ENCODE assay signal across 1 cellular context in the genomic region with DNA sequence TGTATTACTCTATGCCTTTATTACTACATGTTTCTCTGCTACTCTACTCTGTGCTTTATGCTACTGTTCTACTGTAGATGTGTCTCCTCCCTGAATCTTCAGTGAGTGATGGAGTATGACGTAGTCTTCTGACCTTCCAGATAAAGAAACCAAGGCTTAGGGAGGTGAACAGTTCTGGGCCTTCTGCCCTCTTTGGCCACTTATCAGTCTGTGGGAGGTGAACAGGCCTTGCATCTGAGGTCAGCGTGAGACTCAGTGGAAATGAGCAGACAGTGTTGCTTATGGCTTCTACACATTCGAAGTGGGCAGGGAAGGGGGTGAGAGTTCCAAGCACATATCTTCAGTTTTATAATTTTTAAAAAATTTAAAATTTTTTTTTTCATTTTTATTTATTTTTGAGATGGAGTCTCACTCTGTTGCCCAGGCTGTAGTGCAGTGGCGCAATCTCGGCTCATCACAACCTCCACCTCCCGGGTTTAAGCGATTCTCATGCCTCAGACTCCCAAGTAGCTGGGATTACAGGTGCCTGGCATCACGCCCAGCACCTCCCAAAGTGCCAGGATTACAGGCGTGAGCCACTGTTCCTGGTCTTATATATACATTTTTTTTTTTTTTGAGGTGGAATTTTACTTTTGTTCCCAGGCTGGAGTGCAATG.
TF ChIP-seq lines count a peak whose summit lies in the region.

No MANE protein-coding gene starts in this region.

TF ChIP-seq in K562, 482 proteins besides CTCF, POLR2A, EP300 and RAD21 (continued from another document and continues in another):
- TF ChIP-seq GTF2B (IDR thresholded peaks at IDR 0.05; ENCODE audit: extremely low read depth, insufficient read length) (no peak), ASH1L (IDR thresholded peaks at IDR 0.05; ENCODE audit: borderline replicate concordance, low read depth, partially characterized antibody) (no peak), MAFG (tag; conservative IDR thresholded peaks at IDR 0.05) (no peak), ZSCAN29 (IDR thresholded peaks at IDR 0.05) (no peak), PTTG1 (tag; IDR thresholded peaks at IDR 0.05; ENCODE audit: low read depth) (no peak), HNRNPLL (IDR thresholded peaks at IDR 0.05; ENCODE audit: low read depth, low read length, poor library complexity, severe bottlenecking) (no peak), IRF9 (tag; IDR thresholded peaks at IDR 0.05) (no peak), CCAR2 (IDR thresholded peaks at IDR 0.05; ENCODE audit: low read depth, low read length) (no peak), MCM7 (IDR thresholded peaks at IDR 0.05) (no peak), CHD2 (IDR thresholded peaks at IDR 0.05; ENCODE audit: low read depth, low read length) (no peak), LCOR (CRISPR knock-in tag; IDR thresholded peaks at IDR 0.05) (no peak), HEY1 (CRISPR knock-in tag; IDR thresholded peaks at IDR 0.05; ENCODE audit: borderline replicate concordance) (no peak), BCL6 (CRISPR knock-in tag; IDR thresholded peaks at IDR 0.05) (no peak), ILK (tag; IDR thresholded peaks at IDR 0.05; ENCODE audit: borderline replicate concordance, low read depth) (no peak), TBL1XR1 (IDR thresholded peaks at IDR 0.05; ENCODE audit: low read length in 2 of 2) (peak in 1 of 2 experiments; percentile 93; a peak in 2 of 4 replicates), GABPA (tag; conservative IDR thresholded peaks at IDR 0.05; ENCODE audit: low read depth) (no peak), CHD4 (IDR thresholded peaks at IDR 0.05; ENCODE audit: insufficient read depth, insufficient replicate concordance, low read depth, low read length, poor library complexity, severe bottlenecking) (no peak), ZNF696 (CRISPR knock-in tag; conservative IDR thresholded peaks at IDR 0.05) (no peak), ATF2 (CRISPR knock-in tag; IDR thresholded peaks at IDR 0.05) (0 out of 2 replicates have a peak, but pooled peaks have one; percentile 50), ZNF133 (CRISPR knock-in tag; IDR thresholded peaks at IDR 0.05) (no peak), ZNF212 (CRISPR knock-in tag; IDR thresholded peaks at IDR 0.05) (no peak), SP1 (CRISPR knock-in tag; IDR thresholded peaks at IDR 0.05) (no peak; the same call in 1 of the 2 replicates), FOXK1 (CRISPR knock-in tag; IDR thresholded peaks at IDR 0.05; ENCODE audit: borderline replicate concordance) (no peak), SRSF7 (optimal IDR thresholded peaks at IDR 0.05; ENCODE audit: low read depth, low read length) (no peak), ZNF232 (CRISPR knock-in tag; IDR thresholded peaks at IDR 0.05) (no peak), RBM25 (IDR thresholded peaks at IDR 0.05; ENCODE audit: low read depth, low read length, severe bottlenecking) (no peak), ZNF124 (CRISPR knock-in tag; IDR thresholded peaks at IDR 0.05) (no peak), POLR3A (IDR thresholded peaks at IDR 0.05; ENCODE audit: borderline replicate concordance, extremely low read depth, insufficient read depth, insufficient read length) (no peak), ZBTB17 (CRISPR knock-in tag; IDR thresholded peaks at IDR 0.05) (no peak), HNRNPH1 (optimal IDR thresholded peaks at IDR 0.05; ENCODE audit: low read depth, low read length) (no peak), ZNF274 (IDR thresholded peaks at IDR 0.05; ENCODE audit: borderline replicate concordance, low read depth, low read length) (peak; percentile 58; the same call in 1 of the 2 replicates), SRSF3 (IDR thresholded peaks at IDR 0.05; ENCODE audit: insufficient read depth, low read length) (no peak), KDM5B (IDR thresholded peaks at IDR 0.05; ENCODE audit: insufficient replicate concordance, low read depth, low read length) (no peak), SRSF1 (IDR thresholded peaks at IDR 0.05; ENCODE audit: low read depth, low read length) (no peak), NFRKB (IDR thresholded peaks at IDR 0.05; ENCODE audit: low read depth) (no peak), ERF (CRISPR knock-in tag; IDR thresholded peaks at IDR 0.05) (no peak), MTF1 (CRISPR knock-in tag; IDR thresholded peaks at IDR 0.05; ENCODE audit: borderline replicate concordance) (no peak), BMI1 (IDR thresholded peaks at IDR 0.05; ENCODE audit: low read length) (no peak), MEF2A (IDR thresholded peaks at IDR 0.05; ENCODE audit: control insufficient read depth, low read depth, low read length) (0 out of 2 replicates have a peak, but pooled peaks have one; percentile 48), ZNF408 (CRISPR knock-in tag; IDR thresholded peaks at IDR 0.05; ENCODE audit: low read depth) (no peak), FUS (optimal IDR thresholded peaks at IDR 0.05; ENCODE audit: low read depth, low read length) (no peak), MTA3 (IDR thresholded peaks at IDR 0.05; ENCODE audit: borderline replicate concordance) (peak; percentile 83; the same call in 1 of the 2 replicates), ATF1 (CRISPR knock-in tag; IDR thresholded peaks at IDR 0.05) (no peak; the same call in 1 of the 2 replicates), ATF1 (tag; IDR thresholded peaks at IDR 0.05) (peak; percentile 95), NFXL1 (CRISPR knock-in tag; IDR thresholded peaks at IDR 0.05) (no peak), HSF4 (CRISPR knock-in tag; IDR thresholded peaks at IDR 0.05; ENCODE audit: borderline replicate concordance) (no peak), RFX7 (CRISPR knock-in tag; IDR thresholded peaks at IDR 0.05) (no peak), BRD9 (IDR thresholded peaks at IDR 0.05; ENCODE audit: low read depth, partially characterized antibody) (no peak), PRMT5 (CRISPR knock-in tag; IDR thresholded peaks at IDR 0.05) (no peak), ARID2 (IDR thresholded peaks at IDR 0.05) (no peak), ATF7 (IDR thresholded peaks at IDR 0.05) (peak; percentile 98)
- TF ChIP-seq, protein P1, sequence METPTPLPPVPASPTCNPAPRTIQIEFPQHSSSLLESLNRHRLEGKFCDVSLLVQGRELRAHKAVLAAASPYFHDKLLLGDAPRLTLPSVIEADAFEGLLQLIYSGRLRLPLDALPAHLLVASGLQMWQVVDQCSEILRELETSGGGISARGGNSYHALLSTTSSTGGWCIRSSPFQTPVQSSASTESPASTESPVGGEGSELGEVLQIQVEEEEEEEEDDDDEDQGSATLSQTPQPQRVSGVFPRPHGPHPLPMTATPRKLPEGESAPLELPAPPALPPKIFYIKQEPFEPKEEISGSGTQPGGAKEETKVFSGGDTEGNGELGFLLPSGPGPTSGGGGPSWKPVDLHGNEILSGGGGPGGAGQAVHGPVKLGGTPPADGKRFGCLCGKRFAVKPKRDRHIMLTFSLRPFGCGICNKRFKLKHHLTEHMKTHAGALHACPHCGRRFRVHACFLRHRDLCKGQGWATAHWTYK (CRISPR knock-in tag; IDR thresholded peaks at IDR 0.05) = no peak
- TF ChIP-seq, protein P2, sequence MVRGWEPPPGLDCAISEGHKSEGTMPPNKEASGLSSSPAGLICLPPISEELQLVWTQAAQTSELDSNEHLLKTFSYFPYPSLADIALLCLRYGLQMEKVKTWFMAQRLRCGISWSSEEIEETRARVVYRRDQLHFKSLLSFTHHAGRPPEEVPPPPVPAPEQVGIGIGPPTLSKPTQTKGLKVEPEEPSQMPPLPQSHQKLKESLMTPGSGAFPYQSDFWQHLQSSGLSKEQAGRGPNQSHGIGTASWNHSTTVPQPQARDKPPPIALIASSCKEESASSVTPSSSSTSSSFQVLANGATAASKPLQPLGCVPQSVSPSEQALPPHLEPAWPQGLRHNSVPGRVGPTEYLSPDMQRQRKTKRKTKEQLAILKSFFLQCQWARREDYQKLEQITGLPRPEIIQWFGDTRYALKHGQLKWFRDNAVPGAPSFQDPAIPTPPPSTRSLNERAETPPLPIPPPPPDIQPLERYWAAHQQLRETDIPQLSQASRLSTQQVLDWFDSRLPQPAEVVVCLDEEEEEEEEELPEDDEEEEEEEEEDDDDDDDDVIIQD (CRISPR knock-in tag; IDR thresholded peaks at IDR 0.05) = no peak
- TF ChIP-seq, protein P3, sequence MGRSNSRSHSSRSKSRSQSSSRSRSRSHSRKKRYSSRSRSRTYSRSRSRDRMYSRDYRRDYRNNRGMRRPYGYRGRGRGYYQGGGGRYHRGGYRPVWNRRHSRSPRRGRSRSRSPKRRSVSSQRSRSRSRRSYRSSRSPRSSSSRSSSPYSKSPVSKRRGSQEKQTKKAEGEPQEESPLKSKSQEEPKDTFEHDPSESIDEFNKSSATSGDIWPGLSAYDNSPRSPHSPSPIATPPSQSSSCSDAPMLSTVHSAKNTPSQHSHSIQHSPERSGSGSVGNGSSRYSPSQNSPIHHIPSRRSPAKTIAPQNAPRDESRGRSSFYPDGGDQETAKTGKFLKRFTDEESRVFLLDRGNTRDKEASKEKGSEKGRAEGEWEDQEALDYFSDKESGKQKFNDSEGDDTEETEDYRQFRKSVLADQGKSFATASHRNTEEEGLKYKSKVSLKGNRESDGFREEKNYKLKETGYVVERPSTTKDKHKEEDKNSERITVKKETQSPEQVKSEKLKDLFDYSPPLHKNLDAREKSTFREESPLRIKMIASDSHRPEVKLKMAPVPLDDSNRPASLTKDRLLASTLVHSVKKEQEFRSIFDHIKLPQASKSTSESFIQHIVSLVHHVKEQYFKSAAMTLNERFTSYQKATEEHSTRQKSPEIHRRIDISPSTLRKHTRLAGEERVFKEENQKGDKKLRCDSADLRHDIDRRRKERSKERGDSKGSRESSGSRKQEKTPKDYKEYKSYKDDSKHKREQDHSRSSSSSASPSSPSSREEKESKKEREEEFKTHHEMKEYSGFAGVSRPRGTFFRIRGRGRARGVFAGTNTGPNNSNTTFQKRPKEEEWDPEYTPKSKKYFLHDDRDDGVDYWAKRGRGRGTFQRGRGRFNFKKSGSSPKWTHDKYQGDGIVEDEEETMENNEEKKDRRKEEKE (IDR thresholded peaks at IDR 0.05; ENCODE audit: borderline replicate concordance in 1 of 2, control insufficient read depth in 1 of 2, low read depth in 2 of 2, low read length in 1 of 2) = no peak
- TF ChIP-seq, protein P4, sequence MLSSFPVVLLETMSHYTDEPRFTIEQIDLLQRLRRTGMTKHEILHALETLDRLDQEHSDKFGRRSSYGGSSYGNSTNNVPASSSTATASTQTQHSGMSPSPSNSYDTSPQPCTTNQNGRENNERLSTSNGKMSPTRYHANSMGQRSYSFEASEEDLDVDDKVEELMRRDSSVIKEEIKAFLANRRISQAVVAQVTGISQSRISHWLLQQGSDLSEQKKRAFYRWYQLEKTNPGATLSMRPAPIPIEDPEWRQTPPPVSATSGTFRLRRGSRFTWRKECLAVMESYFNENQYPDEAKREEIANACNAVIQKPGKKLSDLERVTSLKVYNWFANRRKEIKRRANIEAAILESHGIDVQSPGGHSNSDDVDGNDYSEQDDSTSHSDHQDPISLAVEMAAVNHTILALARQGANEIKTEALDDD (IDR thresholded peaks at IDR 0.05) = peak; percentile 59; the same call in 1 of the 2 replicates
- TF ChIP-seq, protein P5, sequence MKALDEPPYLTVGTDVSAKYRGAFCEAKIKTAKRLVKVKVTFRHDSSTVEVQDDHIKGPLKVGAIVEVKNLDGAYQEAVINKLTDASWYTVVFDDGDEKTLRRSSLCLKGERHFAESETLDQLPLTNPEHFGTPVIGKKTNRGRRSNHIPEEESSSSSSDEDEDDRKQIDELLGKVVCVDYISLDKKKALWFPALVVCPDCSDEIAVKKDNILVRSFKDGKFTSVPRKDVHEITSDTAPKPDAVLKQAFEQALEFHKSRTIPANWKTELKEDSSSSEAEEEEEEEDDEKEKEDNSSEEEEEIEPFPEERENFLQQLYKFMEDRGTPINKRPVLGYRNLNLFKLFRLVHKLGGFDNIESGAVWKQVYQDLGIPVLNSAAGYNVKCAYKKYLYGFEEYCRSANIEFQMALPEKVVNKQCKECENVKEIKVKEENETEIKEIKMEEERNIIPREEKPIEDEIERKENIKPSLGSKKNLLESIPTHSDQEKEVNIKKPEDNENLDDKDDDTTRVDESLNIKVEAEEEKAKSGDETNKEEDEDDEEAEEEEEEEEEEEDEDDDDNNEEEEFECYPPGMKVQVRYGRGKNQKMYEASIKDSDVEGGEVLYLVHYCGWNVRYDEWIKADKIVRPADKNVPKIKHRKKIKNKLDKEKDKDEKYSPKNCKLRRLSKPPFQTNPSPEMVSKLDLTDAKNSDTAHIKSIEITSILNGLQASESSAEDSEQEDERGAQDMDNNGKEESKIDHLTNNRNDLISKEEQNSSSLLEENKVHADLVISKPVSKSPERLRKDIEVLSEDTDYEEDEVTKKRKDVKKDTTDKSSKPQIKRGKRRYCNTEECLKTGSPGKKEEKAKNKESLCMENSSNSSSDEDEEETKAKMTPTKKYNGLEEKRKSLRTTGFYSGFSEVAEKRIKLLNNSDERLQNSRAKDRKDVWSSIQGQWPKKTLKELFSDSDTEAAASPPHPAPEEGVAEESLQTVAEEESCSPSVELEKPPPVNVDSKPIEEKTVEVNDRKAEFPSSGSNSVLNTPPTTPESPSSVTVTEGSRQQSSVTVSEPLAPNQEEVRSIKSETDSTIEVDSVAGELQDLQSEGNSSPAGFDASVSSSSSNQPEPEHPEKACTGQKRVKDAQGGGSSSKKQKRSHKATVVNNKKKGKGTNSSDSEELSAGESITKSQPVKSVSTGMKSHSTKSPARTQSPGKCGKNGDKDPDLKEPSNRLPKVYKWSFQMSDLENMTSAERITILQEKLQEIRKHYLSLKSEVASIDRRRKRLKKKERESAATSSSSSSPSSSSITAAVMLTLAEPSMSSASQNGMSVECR (CRISPR knock-in tag; IDR thresholded peaks at IDR 0.05) = no peak
